Comparison of ENCODE assay signal across 18 cellular contexts in the genomic region with DNA sequence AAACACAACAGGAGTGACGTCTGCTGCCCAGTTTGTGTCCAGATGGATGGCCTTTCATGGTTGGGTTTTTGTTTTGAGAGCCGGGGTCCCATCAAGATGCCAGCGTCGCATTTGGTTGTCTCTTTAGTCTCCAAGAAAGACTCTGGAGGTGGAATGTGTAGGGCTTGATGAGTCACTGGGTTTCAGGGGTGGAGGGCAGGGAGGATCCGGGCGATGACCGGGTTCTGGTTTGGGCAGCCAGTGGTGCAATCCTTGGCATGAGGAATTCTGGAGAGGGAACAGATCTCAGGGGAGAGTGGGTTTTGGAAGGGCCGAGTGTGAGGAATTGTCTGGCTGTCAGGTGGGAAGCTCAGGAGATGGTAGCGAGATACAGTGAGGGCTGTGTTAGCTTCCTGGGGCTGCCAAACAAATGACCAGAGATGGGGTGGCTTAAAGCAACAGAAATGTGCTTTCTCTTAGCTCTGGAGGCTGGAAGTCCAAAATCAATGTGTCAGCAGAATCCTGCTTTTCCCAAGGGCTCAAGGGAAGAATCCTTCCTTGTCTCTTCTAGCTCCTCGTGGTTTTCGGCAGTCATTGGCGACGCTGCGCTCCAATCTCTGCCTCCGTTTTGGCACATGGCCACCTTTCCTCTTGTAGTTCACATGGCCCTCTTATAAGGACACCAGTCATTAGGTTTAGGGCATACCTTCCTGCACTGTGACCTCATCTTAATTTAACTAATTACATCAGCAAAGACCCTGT. TPM values are rescaled to one million over a fixed set of nuclear protein-coding genes. Genes with fewer than 3 reads are reported as not detected.
DNase-seq lines count a peak whose midpoint lies in the region; ATAC-seq and TF ChIP-seq lines count a peak whose summit lies in the region.
"Had no signal": no experiment of that assay in that cellular context is flagged by ENCODE, and none has a peak within 500 bp of the region (broad histone marks: within the 10 kb centered on the region; RNA-seq: fewer than 3 reads in every experiment).

No MANE protein-coding gene starts in this region.

- no peak for ATAC-seq in HG02970 (IDR thresholded peaks at IDR 0.05; ENCODE audit: low FRiP score, unreplicated experiment)
- ATAC-seq: activated T-helper 17 cell treated with anti-CD3 and anti-CD28 coated beads, Interleukin-2, amount 50 U/mL, for 72 hours; stimulated activated effector memory CD8-positive, alpha-beta T cell treated with anti-CD3 and anti-CD28 coated beads, Interleukin-12 subunit alpha, Interleukin-12 subunit beta, amount 100 ng/mL, for 72 hours had no signal

- no TSS peak for BruUV-seq in mammary epithelial cell (replicated peaks; lab: Mats Ljungman, UMichigan)

- peak overlapping the region; percentile 75 for H3K27ac Mint-ChIP-seq in osteocyte (ENCODE audit: unreplicated experiment)
- H3K27ac Mint-ChIP-seq: activated CD4-positive, alpha-beta T cell treated with anti-CD3 and anti-CD28 coated beads, Interleukin-2, amount 10 ng/mL, durations not matched to agents 7 days and 5 days; activated T-helper 17 cell treated with anti-CD3 and anti-CD28 coated beads, Interleukin-2, amount 50 U/mL, for 72 hours; brain; CD4-positive, alpha-beta T cell; stimulated activated effector memory CD8-positive, alpha-beta T cell treated with anti-CD3 and anti-CD28 coated beads, Interleukin-12 subunit alpha, Interleukin-12 subunit beta, amount 100 ng/mL, for 72 hours had no signal

- intact Hi-C loops in mammary epithelial cell (cut with micrococcal nuclease), result no loop called here

- no peaks in the 10 kb centered on the region for H3K9me3 ChIP-seq in mammary epithelial cell (replicated peaks; ENCODE audit: insufficient read depth, low read length)

- peaks cover 26% of the 10 kb centered on the region for H3K4me1 ChIP-seq in mammary epithelial cell (ENCODE audit: insufficient read depth, low read length)

- no peak overlapping the region for H3K4me2 ChIP-seq in mammary epithelial cell (ENCODE audit: insufficient read depth, low read depth, low read length)

- no peaks in the 10 kb centered on the region for H4K20me1 ChIP-seq in mammary epithelial cell (ENCODE audit: insufficient read depth, low read length)

- H3K4me3 Mint-ChIP-seq in osteocyte (ENCODE audit: unreplicated experiment), result no peak overlapping the region
- H3K4me3 Mint-ChIP-seq: activated CD4-positive, alpha-beta T cell treated with anti-CD3 and anti-CD28 coated beads, Interleukin-2, amount 10 ng/mL, durations not matched to agents 7 days and 5 days; activated T-helper 17 cell treated with anti-CD3 and anti-CD28 coated beads, Interleukin-2, amount 50 U/mL, for 72 hours; brain; CD4-positive, alpha-beta T cell; stimulated activated effector memory CD8-positive, alpha-beta T cell treated with anti-CD3 and anti-CD28 coated beads, Interleukin-12 subunit alpha, Interleukin-12 subunit beta, amount 100 ng/mL, for 72 hours had no signal

- in situ Hi-C loops in mammary epithelial cell (cut with MboI; ENCODE audit: low sequenced_read_pairs in 2 of 2), result no loop called here

- H3K9ac ChIP-seq in mammary epithelial cell (ENCODE audit: insufficient read depth, low read length), result no peak overlapping the region

- peaks cover 44% of the 10 kb centered on the region for H3K4me1 Mint-ChIP-seq in osteocyte (ENCODE audit: unreplicated experiment)
- H3K4me1 Mint-ChIP-seq: activated CD4-positive, alpha-beta T cell treated with anti-CD3 and anti-CD28 coated beads, Interleukin-2, amount 10 ng/mL, durations not matched to agents 7 days and 5 days; brain had no signal

- H3K9me3 Mint-ChIP-seq in osteocyte (ENCODE audit: unreplicated experiment), result no peaks in the 10 kb centered on the region
- H3K9me3 Mint-ChIP-seq: activated T-helper 17 cell treated with anti-CD3 and anti-CD28 coated beads, Interleukin-2, amount 50 U/mL, for 72 hours; CD4-positive, alpha-beta T cell had no signal

- no peak overlapping the region for H3K4me3 ChIP-seq in mammary epithelial cell (replicated peaks in 1 of 3; ENCODE audit: insufficient read depth in 1 of 3, low read depth in 2 of 3, low read length in 3 of 3)

- 73% methylated on average over 15 of the region's 15 CpGs for WGBS in mammary epithelial cell (ENCODE audit: low coverage, missing lambda C conversion rate)

- H3K27me3 ChIP-seq in mammary epithelial cell (ENCODE audit: insufficient read depth, low read length), result no peaks in the 10 kb centered on the region

- CTCF ChIA-PET in mammary epithelial cell (lab: Charles Lee; ENCODE audit: low non-redundant PET), result interaction anchor here (0.6 kb wide), 1 partner anchor 12 kb away, joined by 4 read pairs; no protein-coding TSS in a partner anchor

- no peaks in the 10 kb centered on the region for H3K36me3 Mint-ChIP-seq in osteocyte (ENCODE audit: unreplicated experiment)
- H3K36me3 Mint-ChIP-seq: brain; stimulated activated effector memory CD8-positive, alpha-beta T cell treated with anti-CD3 and anti-CD28 coated beads, Interleukin-12 subunit alpha, Interleukin-12 subunit beta, amount 100 ng/mL, for 72 hours had no signal

- H3K36me3 ChIP-seq in mammary epithelial cell (ENCODE audit: insufficient read depth, low read length), result no peaks in the 10 kb centered on the region

- no peak for TF ChIP-seq CTCF in mammary epithelial cell (conservative IDR thresholded peaks at IDR 0.05 in 1 of 2, IDR thresholded peaks at IDR 0.05 in 1 of 2; ENCODE audit: extremely low read depth in 1 of 2, insufficient read depth in 1 of 2, low read depth in 1 of 2, low read length in 2 of 2)
- no peak for TF ChIP-seq CTCF in osteocyte (IDR thresholded peaks at IDR 0.05)

- dilution Hi-C loops in mammary epithelial cell (cut with HindIII; ENCODE audit: low sequenced_read_pairs), result no loop called here

- no peaks in the 10 kb centered on the region for H3K79me2 ChIP-seq in mammary epithelial cell (ENCODE audit: insufficient read depth, low read length)

- H2AFZ ChIP-seq in mammary epithelial cell (ENCODE audit: low read depth, low read length), result no peak overlapping the region

- DNase-seq in D341Med (ENCODE audit: low spot score) (peak; percentile 12), HT1080 (ENCODE audit: low read depth) (peak; percentile 34), mammary epithelial cell (peak; percentile 45), osteocyte (ENCODE audit: extremely low spot score, unreplicated experiment) (no peak), RPMI8226 (no peak), NCI-H1105 treated with DMSO at 0.1 percent for 48 hours (lab: John Stamatoyannopoulos, UW) (no peak), NCI-H2227 treated with DMSO at 0.1 percent for 48 hours (lab: John Stamatoyannopoulos, UW) (no peak)
- DNase-seq: activated CD4-positive, alpha-beta T cell treated with anti-CD3 and anti-CD28 coated beads, Interleukin-2, amount 10 ng/mL, durations not matched to agents 7 days and 5 days; CD4-positive, alpha-beta T cell; glutamatergic neuron; H7; kidney; NCI-H1092; stimulated activated CD4-positive, alpha-beta T cell treated with anti-CD3 and anti-CD28 coated beads, Interleukin-2, amount 100 ng/mL, for 48 hours had no signal

- no peak overlapping the region for H3K27ac ChIP-seq in mammary epithelial cell (ENCODE audit: insufficient read depth, low read depth, low read length)

- no peaks in the 10 kb centered on the region for H3K27me3 Mint-ChIP-seq in osteocyte (ENCODE audit: unreplicated experiment)
- H3K27me3 Mint-ChIP-seq: activated CD4-positive, alpha-beta T cell treated with anti-CD3 and anti-CD28 coated beads, Interleukin-2, amount 10 ng/mL, durations not matched to agents 7 days and 5 days had no signal

RNA-seq across cellular contexts. Expression of gene PPFIA1, which starts 26.4 kb away (rescaled TPM):
- total RNA-seq in HT1080 (2014; rRNA removed; shearing (Covaris generic)), result 27.7 and 28.2 TPM in 2 replicates
- 17.2 and 20.9 TPM in 2 replicates for polyA plus RNA-seq in HT1080 (2015; cell fraction: cytosol; rRNA removed)
- 29.7 and 34.9 TPM in 2 replicates for polyA plus RNA-seq in HT1080 (2015; cell fraction: nucleus; rRNA removed)
- total RNA-seq in mammary epithelial cell (10 to 100 TPM; 42.5 to 47.1 TPM), osteocyte (63.1 and 70.4 TPM in 2 replicates)
- polyA plus RNA-seq in mammary epithelial cell, result 42.4 TPM
- 135 TPM for polyA minus RNA-seq in mammary epithelial cell

RNA-seq across cellular contexts. Expression of gene FADD, which starts 41.0 kb away (rescaled TPM):
- 67.1 and 81.0 TPM in 2 replicates for total RNA-seq in HT1080 (2014; rRNA removed; shearing (Covaris generic))
- polyA plus RNA-seq in HT1080 (2015; cell fraction: cytosol; rRNA removed), result 31.7 and 34.3 TPM in 2 replicates
- polyA plus RNA-seq in HT1080 (2015; cell fraction: nucleus; rRNA removed), result 18.3 and 20.7 TPM in 2 replicates
- total RNA-seq in mammary epithelial cell (10 to 100 TPM; 31.8 to 45.0 TPM), osteocyte (19.3 and 19.5 TPM in 2 replicates)
- polyA plus RNA-seq in mammary epithelial cell, result 49.6 TPM
- polyA minus RNA-seq in mammary epithelial cell, result 55.4 TPM

Comparison
In these comparisons a context has a peak if more than half of its experiments do, and no peak if none do; other contexts are left out.
1. DNase-seq: peak in D341Med (single experiment), HT1080 (single experiment) and mammary epithelial cell (single experiment); none in osteocyte (single experiment), RPMI8226 (single experiment), NCI-H1105 treated with DMSO at 0.1 percent for 48 hours (single experiment) and NCI-H2227 treated with DMSO at 0.1 percent for 48 hours (single experiment).